18 cellular contexts compared by ENCODE assay signal in the genomic region with DNA sequence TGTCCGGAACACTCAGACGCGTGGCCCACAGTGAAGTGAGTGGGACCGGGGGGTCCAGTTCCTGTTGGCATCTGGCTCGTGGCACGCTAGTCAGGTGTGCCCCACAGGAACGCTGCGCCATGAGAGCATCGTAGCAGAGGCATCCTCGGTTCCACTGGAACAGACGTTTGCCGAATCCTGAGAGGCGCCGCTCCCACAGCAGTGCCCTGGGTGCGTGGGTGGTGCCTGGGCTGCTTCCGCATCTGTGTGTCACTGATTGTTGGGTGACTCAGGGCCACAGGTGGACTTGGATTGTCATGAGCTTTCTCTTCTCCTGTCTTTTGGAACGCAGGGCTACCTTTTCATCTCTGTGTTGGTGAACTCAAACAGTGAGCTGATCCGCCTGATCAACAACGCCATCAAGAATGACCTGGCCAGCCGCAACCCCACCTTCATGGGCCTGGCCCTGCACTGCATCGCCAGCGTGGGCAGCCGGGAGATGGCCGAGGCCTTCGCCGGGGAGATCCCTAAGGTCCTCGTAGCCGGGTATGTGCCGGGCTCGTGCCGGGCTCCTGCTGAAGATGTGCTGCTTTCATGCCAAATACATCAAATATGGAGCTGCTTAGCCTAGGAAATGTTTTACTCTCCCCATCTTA. TPM values are rescaled to one million over a fixed set of nuclear protein-coding genes. Genes with fewer than 3 reads are reported as not detected.
DNase-seq lines count a peak whose midpoint lies in the region; ATAC-seq and TF ChIP-seq lines count a peak whose summit lies in the region.
"Had no signal": no experiment of that assay in that cellular context is flagged by ENCODE, and none has a peak within 500 bp of the region (broad histone marks: within the 10 kb centered on the region; RNA-seq: fewer than 3 reads in every experiment).

No MANE protein-coding gene starts in this region.

- H3K27ac ChIP-seq in RWPE1 (peak overlapping the region; percentile 9; the same call in 1 of the 2 replicates), uterus (no peak overlapping the region)
- H3K27ac ChIP-seq: HL-60, PC-9, SJSA1 had no signal

- DNase-seq in activated T-cell treated with anti-CD3 and anti-CD28 coated beads, Interleukin-2, amount 50 U/mL, for 72 hours = no peak
- DNase-seq in activated T-cell treated with anti-CD3 and anti-CD28 coated beads, Interleukin-2, amount 50 U/mL, for 4 hours = no peak
- DNase-seq in RWPE1 (ENCODE audit: low spot score) = no peak
- no peak for DNase-seq in mesothelial cell of epicardium (ENCODE audit: low spot score in 2 of 2, unreplicated experiment in 2 of 2)
- no peak for DNase-seq in GM20000 (ENCODE audit: low spot score)
- no peak for DNase-seq in NOMO-1 (lab: John Stamatoyannopoulos, UW; ENCODE audit: unreplicated experiment in 2 of 2)
- DNase-seq in mucosa of gallbladder (ENCODE audit: low spot score) = no peak
- DNase-seq in uterus = no peak
- DNase-seq: DMS53, MV-4-11, NCI-H1436, NCI-H2029, NCI-H510A, NCI-H82, PC-9 had no signal

- peaks cover 34% of the 10 kb centered on the region for H3K4me1 Mint-ChIP-seq in activated T-cell treated with anti-CD3 and anti-CD28 coated beads, Interleukin-2, amount 50 U/mL, for 72 hours (ENCODE audit: low read depth)
- H3K4me1 Mint-ChIP-seq in activated T-cell treated with anti-CD3 and anti-CD28 coated beads, Interleukin-2, amount 50 U/mL, for 4 hours (ENCODE audit: low read depth) = peaks cover 33% of the 10 kb centered on the region
- H3K4me1 Mint-ChIP-seq in mesothelial cell of epicardium = peaks cover 3% of the 10 kb centered on the region

- no peaks in the 10 kb centered on the region for H3K27me3 Mint-ChIP-seq in activated T-cell treated with anti-CD3 and anti-CD28 coated beads, Interleukin-2, amount 50 U/mL, for 72 hours (ENCODE audit: low read depth)
- no peaks in the 10 kb centered on the region for H3K27me3 Mint-ChIP-seq in activated T-cell treated with anti-CD3 and anti-CD28 coated beads, Interleukin-2, amount 50 U/mL, for 4 hours (ENCODE audit: low read depth)
- no peaks in the 10 kb centered on the region for H3K27me3 Mint-ChIP-seq in mesothelial cell of epicardium (ENCODE audit: low read depth)

- peaks cover 0 to 2% of the 10 kb centered on the region in 2 donors for H3K36me3 Mint-ChIP-seq in activated T-cell treated with anti-CD3 and anti-CD28 coated beads, Interleukin-2, amount 50 U/mL, for 72 hours (ENCODE audit: insufficient read depth in 2 of 2)
- H3K36me3 Mint-ChIP-seq in activated T-cell treated with anti-CD3 and anti-CD28 coated beads, Interleukin-2, amount 50 U/mL, for 4 hours (ENCODE audit: insufficient read depth) = peaks cover 22% of the 10 kb centered on the region
- peaks cover 24% of the 10 kb centered on the region for H3K36me3 Mint-ChIP-seq in mesothelial cell of epicardium

- TF ChIP-seq CTCF in RWPE1 (conservative IDR thresholded peaks at IDR 0.05; ENCODE audit: low read depth) = no peak
- TF ChIP-seq CTCF in mesothelial cell of epicardium (IDR thresholded peaks at IDR 0.05; ENCODE audit: unreplicated experiment) = no peak
- TF ChIP-seq CTCF in GM20000 (IDR thresholded peaks at IDR 0.05; ENCODE audit: extremely low read depth, missing control alignments) = no peak
- TF ChIP-seq CTCF in uterus (IDR thresholded peaks at IDR 0.05) = no peak

- intact Hi-C loops in uterus (cut with DNase I; ENCODE audit: low total_unique reads) = no loop called here

- no peak for ATAC-seq in activated T-cell treated with anti-CD3 and anti-CD28 coated beads, Interleukin-2, amount 50 U/mL, for 72 hours (replicated peaks in 1 of 2)
- ATAC-seq in activated T-cell treated with anti-CD3 and anti-CD28 coated beads, Interleukin-2, amount 50 U/mL, for 4 hours = no peak

- no peaks in the 10 kb centered on the region for H3K36me3 ChIP-seq in uterus

- POLR2A ChIA-PET in RWPE1 (lab: Yijun Ruan, JAX; ENCODE audit: low non-redundant PET) = no interaction called here

- peak overlapping the region; percentile 0 for H3K27ac Mint-ChIP-seq in activated T-cell treated with anti-CD3 and anti-CD28 coated beads, Interleukin-2, amount 50 U/mL, for 72 hours
- peak overlapping the region; percentile 34 for H3K27ac Mint-ChIP-seq in mesothelial cell of epicardium

- no peaks in the 10 kb centered on the region for H3K4me1 ChIP-seq in uterus
- H3K4me1 ChIP-seq: HAP-1, SJSA1 had no signal

- no peaks in the 10 kb centered on the region for H3K27me3 ChIP-seq in uterus
- H3K27me3 ChIP-seq: SJSA1 had no signal

- H3K9me3 Mint-ChIP-seq in activated T-cell treated with anti-CD3 and anti-CD28 coated beads, Interleukin-2, amount 50 U/mL, for 72 hours = no peaks in the 10 kb centered on the region
- no peaks in the 10 kb centered on the region for H3K9me3 Mint-ChIP-seq in activated T-cell treated with anti-CD3 and anti-CD28 coated beads, Interleukin-2, amount 50 U/mL, for 4 hours
- H3K9me3 Mint-ChIP-seq in mesothelial cell of epicardium = no peaks in the 10 kb centered on the region

- CTCF ChIA-PET in RWPE1 (lab: Yijun Ruan, JAX) = no interaction called here

- TF ChIP-seq POLR2A in uterus (IDR thresholded peaks at IDR 0.05) = no peak

- no peak overlapping the region for H3K4me3 Mint-ChIP-seq in activated T-cell treated with anti-CD3 and anti-CD28 coated beads, Interleukin-2, amount 50 U/mL, for 72 hours
- H3K4me3 Mint-ChIP-seq in activated T-cell treated with anti-CD3 and anti-CD28 coated beads, Interleukin-2, amount 50 U/mL, for 4 hours = no peak overlapping the region
- no peak overlapping the region for H3K4me3 Mint-ChIP-seq in mesothelial cell of epicardium

- no peaks in the 10 kb centered on the region for H3K9me3 ChIP-seq in uterus
- H3K9me3 ChIP-seq: HAP-1, SJSA1 had no signal

- no peak overlapping the region for H3K4me3 ChIP-seq in uterus
- H3K4me3 ChIP-seq: HAP-1, PC-9, SJSA1 had no signal

RNA-seq across cellular contexts. Expression of a gene that starts 46.2 kb away (rescaled TPM):
- total RNA-seq in activated T-cell treated with anti-CD3 and anti-CD28 coated beads, Interleukin-2, amount 50 U/mL, for 72 hours = 10 to 100 TPM; 49.5 to 57.0 TPM
- total RNA-seq in activated T-cell treated with anti-CD3 and anti-CD28 coated beads, Interleukin-2, amount 50 U/mL, for 4 hours = 10 to 100 TPM; 30.4 to 41.7 (median 38.0) TPM
- total RNA-seq in mesothelial cell of epicardium = 74.9 to 89.1 TPM (median 86.6 TPM) in 3 replicates
- total RNA-seq in mucosa of gallbladder = 91.8 TPM
- total RNA-seq in uterus = 100 to 1,000 TPM in 1 of 4 donors, 10 to 100 TPM in 3; 25.6 to 120 (median 40.4) TPM
